ENCODE assay signal across 25 cellular contexts in the genomic region with DNA sequence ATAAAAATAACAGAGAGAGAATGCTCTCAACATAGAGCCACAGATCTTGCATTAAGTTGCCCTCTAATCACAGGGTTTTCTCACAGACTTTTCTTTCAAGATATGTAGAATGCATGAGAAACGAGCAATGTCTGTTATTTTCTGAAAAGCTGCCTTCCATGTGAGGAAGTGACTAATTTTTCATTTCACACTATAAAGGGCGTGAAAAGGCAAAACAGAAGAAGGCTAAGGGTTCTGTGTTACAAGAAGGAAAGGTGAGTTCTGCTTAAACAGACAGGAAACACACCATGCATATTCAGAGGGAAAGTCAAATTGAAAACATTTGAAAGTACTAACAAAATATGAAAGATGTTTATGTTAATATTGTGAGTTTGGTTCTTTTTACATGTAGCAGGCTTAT.
"Had no signal": no experiment of that assay in that cellular context is flagged by ENCODE, and none has a peak within 500 bp of the region (broad histone marks: within the 10 kb centered on the region; RNA-seq: fewer than 3 reads in every experiment).

No MANE protein-coding gene starts in this region.

- ATAC-seq: gastroesophageal sphincter; left colon; mucosa of descending colon; sciatic nerve; stimulated activated memory B cell treated with anti-CD40 and anti-IgM and Interleukin-4, amounts not matched to agents 10 μg/mL and 1 μg/mL and 100 μg/mL, for 72 hours had no signal

- H3K9me3 ChIP-seq: esophagus muscularis mucosa, gastroesophageal sphincter, mucosa of descending colon, thoracic aorta, upper lobe of left lung had no signal

- H3K36me3 ChIP-seq: esophagus muscularis mucosa, gastroesophageal sphincter, thoracic aorta, upper lobe of left lung had no signal

- H3K27me3 ChIP-seq: esophagus muscularis mucosa, gastroesophageal sphincter, upper lobe of left lung had no signal

- H3K4me3 Mint-ChIP-seq: activated CD4-positive, alpha-beta memory T cell treated with anti-CD3 and anti-CD28 coated beads, Interleukin-2, amount 10 ng/mL, durations not matched to agents 7 days and 5 days; activated CD4-positive, alpha-beta T cell treated with anti-CD3 and anti-CD28 coated beads, Interleukin-2, amount 10 ng/mL, durations not matched to agents 24 days and 14 days; activated naive CD4-positive, alpha-beta T cell treated with anti-CD3 and anti-CD28 coated beads, Interleukin-2, amount 50 U/mL, for 24 hours; brain; nephron progenitor cell; stimulated activated memory B cell treated with anti-CD40 and anti-IgM and Interleukin-4, amounts not matched to agents 10 μg/mL and 1 μg/mL and 100 μg/mL, for 72 hours had no signal

- H3K27me3 Mint-ChIP-seq: activated CD4-positive, alpha-beta memory T cell treated with anti-CD3 and anti-CD28 coated beads, Interleukin-2, amount 10 ng/mL, durations not matched to agents 7 days and 5 days; brain; stimulated activated memory B cell treated with anti-CD40 and anti-IgM and Interleukin-4, amounts not matched to agents 10 μg/mL and 1 μg/mL and 100 μg/mL, for 72 hours had no signal

- H3K4me3 ChIP-seq: esophagus muscularis mucosa, gastroesophageal sphincter, mucosa of descending colon, smooth muscle cell, thoracic aorta, upper lobe of left lung had no signal

- DNase-seq: activated CD4-positive, alpha-beta memory T cell treated with anti-CD3 and anti-CD28 coated beads, Interleukin-2, amount 10 ng/mL, durations not matched to agents 7 days and 5 days; activated CD4-positive, alpha-beta T cell treated with anti-CD3 and anti-CD28 coated beads, Interleukin-2, amount 10 ng/mL, durations not matched to agents 24 days and 14 days; activated CD4-positive, CD25-positive, alpha-beta regulatory T cell; activated gamma-delta T cell treated with Interleukin-2 at 50 U/mL for 16 hours; anterior cingulate cortex; caudate nucleus; effector memory CD4-positive, alpha-beta T cell; head of caudate nucleus; islet precursor cell; left colon; mesenchymal stem cell; mucosa of descending colon; nephron progenitor cell; nucleus accumbens; posterior cingulate gyrus; stimulated activated CD4-positive, alpha-beta T cell treated with anti-CD3 and anti-CD28 coated beads, Interleukin-15, amount 100 ng/mL, for 24 hours; upper lobe of left lung had no signal

- H3K4me2 ChIP-seq: smooth muscle cell had no signal

- H3K4me1 ChIP-seq: upper lobe of left lung had no signal

- H3K9me3 Mint-ChIP-seq: activated CD4-positive, alpha-beta memory T cell treated with anti-CD3 and anti-CD28 coated beads, Interleukin-2, amount 10 ng/mL, durations not matched to agents 7 days and 5 days; activated CD4-positive, alpha-beta T cell treated with anti-CD3 and anti-CD28 coated beads, Interleukin-2, amount 10 ng/mL, durations not matched to agents 24 days and 14 days; activated naive CD4-positive, alpha-beta T cell treated with anti-CD3 and anti-CD28 coated beads, Interleukin-2, amount 50 U/mL, for 24 hours; brain; stimulated activated memory B cell treated with anti-CD40 and anti-IgM and Interleukin-4, amounts not matched to agents 10 μg/mL and 1 μg/mL and 100 μg/mL, for 72 hours had no signal

- H3K27ac Mint-ChIP-seq: activated CD4-positive, alpha-beta memory T cell treated with anti-CD3 and anti-CD28 coated beads, Interleukin-2, amount 10 ng/mL, durations not matched to agents 7 days and 5 days; activated CD4-positive, alpha-beta T cell treated with anti-CD3 and anti-CD28 coated beads, Interleukin-2, amount 10 ng/mL, durations not matched to agents 24 days and 14 days; activated naive CD4-positive, alpha-beta T cell treated with anti-CD3 and anti-CD28 coated beads, Interleukin-2, amount 50 U/mL, for 24 hours; nephron progenitor cell; stimulated activated memory B cell treated with anti-CD40 and anti-IgM and Interleukin-4, amounts not matched to agents 10 μg/mL and 1 μg/mL and 100 μg/mL, for 72 hours had no signal

- H3K36me3 Mint-ChIP-seq: activated naive CD4-positive, alpha-beta T cell treated with anti-CD3 and anti-CD28 coated beads, Interleukin-2, amount 50 U/mL, for 24 hours; brain; stimulated activated memory B cell treated with anti-CD40 and anti-IgM and Interleukin-4, amounts not matched to agents 10 μg/mL and 1 μg/mL and 100 μg/mL, for 72 hours had no signal

- H3K4me1 Mint-ChIP-seq: activated naive CD4-positive, alpha-beta T cell treated with anti-CD3 and anti-CD28 coated beads, Interleukin-2, amount 50 U/mL, for 24 hours; stimulated activated memory B cell treated with anti-CD40 and anti-IgM and Interleukin-4, amounts not matched to agents 10 μg/mL and 1 μg/mL and 100 μg/mL, for 72 hours had no signal

- H3K27ac ChIP-seq: esophagus muscularis mucosa, gastroesophageal sphincter, thoracic aorta, upper lobe of left lung had no signal
